Comparison of ENCODE assay signal across 1 cellular context in the genomic region with DNA sequence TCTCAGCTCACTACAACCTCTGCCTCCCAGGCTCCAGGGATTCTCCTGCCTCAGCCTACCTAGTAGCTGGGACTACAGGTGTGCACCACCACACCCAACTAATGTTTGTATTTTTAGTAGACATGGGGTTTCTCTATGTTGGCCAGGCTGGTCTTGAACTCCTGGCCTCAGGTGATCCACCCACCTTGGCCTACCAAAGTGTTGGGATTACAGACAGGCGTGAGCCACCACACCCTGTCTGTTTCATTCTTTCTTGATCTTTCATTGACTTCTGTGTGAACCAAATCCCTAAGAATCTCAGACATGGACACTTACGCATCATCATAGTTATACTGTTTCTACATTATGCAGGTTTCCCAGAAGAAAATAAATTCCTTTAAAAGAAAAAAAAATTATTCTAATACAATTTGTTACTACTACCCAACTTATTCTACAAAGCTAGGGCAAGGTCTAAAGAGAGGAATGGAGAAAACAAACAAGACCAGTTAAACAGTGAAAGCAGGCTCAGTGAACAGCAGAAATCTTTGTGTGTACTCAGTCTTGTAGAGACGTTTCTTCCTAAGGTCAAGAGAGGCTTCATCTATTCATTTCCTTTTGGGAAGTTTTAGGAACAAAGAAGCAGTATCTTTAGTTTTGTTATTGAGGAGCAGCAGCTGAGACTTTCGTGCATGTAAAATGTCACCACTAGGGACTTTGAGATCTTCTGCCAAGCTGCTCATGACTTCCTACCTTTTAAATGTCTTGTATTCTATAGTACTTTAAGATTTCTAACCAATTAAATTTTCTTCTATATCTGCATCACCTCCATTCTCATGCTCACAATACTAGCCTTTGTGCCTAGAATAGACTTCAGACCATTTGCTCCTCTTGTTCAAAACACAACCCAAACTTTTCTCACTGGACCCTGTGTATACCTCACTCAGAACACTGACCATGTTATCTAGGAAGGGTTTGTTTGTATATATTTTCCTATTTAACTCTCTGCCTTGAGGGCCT.
TF ChIP-seq lines count a peak whose summit lies in the region.

No MANE protein-coding gene starts in this region.

TF ChIP-seq in HepG2, 621 proteins besides CTCF, POLR2A, EP300 and RAD21 (continued from another document and continues in another):
- TF ChIP-seq ZMYM3 (CRISPR knock-in tag; IDR thresholded peaks at IDR 0.05) (peak; percentile 82), HMGA1 (CRISPR knock-in tag; conservative IDR thresholded peaks at IDR 0.05) (no peak), SYNCRIP (IDR thresholded peaks at IDR 0.05; ENCODE audit: insufficient read depth, low read depth, low read length) (no peak), SCMH1 (CRISPR knock-in tag; IDR thresholded peaks at IDR 0.05; ENCODE audit: borderline replicate concordance) (no peak), HDAC2 (CRISPR knock-in tag; IDR thresholded peaks at IDR 0.05) (0 out of 2 replicates have a peak, but pooled peaks have one; percentile 35), ZNF460 (CRISPR knock-in tag; IDR thresholded peaks at IDR 0.05; ENCODE audit: borderline replicate concordance) (peak; percentile 52; the same call in 1 of the 2 replicates), MBNL3 (CRISPR knock-in tag; conservative IDR thresholded peaks at IDR 0.05) (no peak), CHD4 (IDR thresholded peaks at IDR 0.05; ENCODE audit: borderline replicate concordance, low read length) (peak; percentile 24; the same call in 1 of the 2 replicates), IRF2 (CRISPR knock-in tag; IDR thresholded peaks at IDR 0.05) (0 out of 2 replicates have a peak, but pooled peaks have one; percentile 33), ZBTB1 (CRISPR knock-in tag; IDR thresholded peaks at IDR 0.05; ENCODE audit: borderline replicate concordance) (no peak), ZFP36 (IDR thresholded peaks at IDR 0.05; ENCODE audit: borderline replicate concordance, low read depth, low read length, partially characterized antibody) (no peak), ZNF484 (CRISPR knock-in tag; IDR thresholded peaks at IDR 0.05; ENCODE audit: borderline replicate concordance, low read depth) (no peak), BCL6 (CRISPR knock-in tag; IDR thresholded peaks at IDR 0.05) (peak; percentile 61), ZBTB38 (CRISPR knock-in tag; IDR thresholded peaks at IDR 0.05) (no peak), SOX5 (CRISPR knock-in tag; IDR thresholded peaks at IDR 0.05; ENCODE audit: borderline replicate concordance) (peak; percentile 42; the same call in 1 of the 2 replicates), ZNF282 (IDR thresholded peaks at IDR 0.05; ENCODE audit: partially characterized antibody) (no peak), ZFP1 (CRISPR knock-in tag; IDR thresholded peaks at IDR 0.05) (0 out of 2 replicates have a peak, but pooled peaks have one; percentile 17), POGK (CRISPR knock-in tag; conservative IDR thresholded peaks at IDR 0.05) (no peak), GATAD1 (CRISPR knock-in tag; IDR thresholded peaks at IDR 0.05) (no peak), ZNF644 (CRISPR knock-in tag; IDR thresholded peaks at IDR 0.05; ENCODE audit: low read depth) (peak; percentile 4; the same call in 1 of the 2 replicates), SIN3B (IDR thresholded peaks at IDR 0.05; ENCODE audit: low read length) (no peak), ZNF317 (CRISPR knock-in tag; IDR thresholded peaks at IDR 0.05) (no peak), ZNF335 (CRISPR knock-in tag; IDR thresholded peaks at IDR 0.05) (no peak), MEIS2 (CRISPR knock-in tag; IDR thresholded peaks at IDR 0.05) (no peak), PRPF4 (IDR thresholded peaks at IDR 0.05; ENCODE audit: low read depth, low read length, poor library complexity, severe bottlenecking) (peak; percentile 28), TCF7 (IDR thresholded peaks at IDR 0.05; ENCODE audit: low read depth) (0 out of 2 replicates have a peak, but pooled peaks have one; percentile 11), DPF2 (CRISPR knock-in tag; IDR thresholded peaks at IDR 0.05; ENCODE audit: borderline replicate concordance, low read depth) (peak; percentile 81), HOXA5 (CRISPR knock-in tag; IDR thresholded peaks at IDR 0.05) (no peak), ZNF468 (CRISPR knock-in tag; IDR thresholded peaks at IDR 0.05) (no peak), CENPX (CRISPR knock-in tag; IDR thresholded peaks at IDR 0.05) (no peak), ZNF451 (CRISPR knock-in tag; IDR thresholded peaks at IDR 0.05) (no peak), ZNF230 (CRISPR knock-in tag; IDR thresholded peaks at IDR 0.05) (no peak), NFYC (CRISPR knock-in tag; IDR thresholded peaks at IDR 0.05) (no peak), ZSCAN29 (CRISPR knock-in tag; conservative IDR thresholded peaks at IDR 0.05) (peak; percentile 59; the same call in 1 of the 2 replicates), ZMYM2 (CRISPR knock-in tag; IDR thresholded peaks at IDR 0.05) (peak; percentile 60; the same call in 1 of the 2 replicates), ZNF777 (CRISPR knock-in tag; IDR thresholded peaks at IDR 0.05) (no peak), ZNF761 (CRISPR knock-in tag; conservative IDR thresholded peaks at IDR 0.05) (0 out of 2 replicates have a peak, but pooled peaks have one; percentile 29), ADNP (CRISPR knock-in tag; IDR thresholded peaks at IDR 0.05) (peak; percentile 85), ZNF616 (CRISPR knock-in tag; IDR thresholded peaks at IDR 0.05; ENCODE audit: low read depth) (no peak), ZNF746 (CRISPR knock-in tag; IDR thresholded peaks at IDR 0.05) (no peak), RARA (CRISPR knock-in tag; IDR thresholded peaks at IDR 0.05) (peak; percentile 27; the same call in 1 of the 2 replicates), ZNF362 (CRISPR knock-in tag; IDR thresholded peaks at IDR 0.05; ENCODE audit: borderline replicate concordance) (peak; percentile 63; the same call in 1 of the 2 replicates)
- TF ChIP-seq, protein P1, sequence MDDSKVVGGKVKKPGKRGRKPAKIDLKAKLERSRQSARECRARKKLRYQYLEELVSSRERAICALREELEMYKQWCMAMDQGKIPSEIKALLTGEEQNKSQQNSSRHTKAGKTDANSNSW (CRISPR knock-in tag; IDR thresholded peaks at IDR 0.05; ENCODE audit: borderline replicate concordance): no peak
- TF ChIP-seq, protein P2, sequence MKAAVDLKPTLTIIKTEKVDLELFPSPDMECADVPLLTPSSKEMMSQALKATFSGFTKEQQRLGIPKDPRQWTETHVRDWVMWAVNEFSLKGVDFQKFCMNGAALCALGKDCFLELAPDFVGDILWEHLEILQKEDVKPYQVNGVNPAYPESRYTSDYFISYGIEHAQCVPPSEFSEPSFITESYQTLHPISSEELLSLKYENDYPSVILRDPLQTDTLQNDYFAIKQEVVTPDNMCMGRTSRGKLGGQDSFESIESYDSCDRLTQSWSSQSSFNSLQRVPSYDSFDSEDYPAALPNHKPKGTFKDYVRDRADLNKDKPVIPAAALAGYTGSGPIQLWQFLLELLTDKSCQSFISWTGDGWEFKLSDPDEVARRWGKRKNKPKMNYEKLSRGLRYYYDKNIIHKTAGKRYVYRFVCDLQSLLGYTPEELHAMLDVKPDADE (CRISPR knock-in tag; IDR thresholded peaks at IDR 0.05): no peak
- TF ChIP-seq, protein P3, sequence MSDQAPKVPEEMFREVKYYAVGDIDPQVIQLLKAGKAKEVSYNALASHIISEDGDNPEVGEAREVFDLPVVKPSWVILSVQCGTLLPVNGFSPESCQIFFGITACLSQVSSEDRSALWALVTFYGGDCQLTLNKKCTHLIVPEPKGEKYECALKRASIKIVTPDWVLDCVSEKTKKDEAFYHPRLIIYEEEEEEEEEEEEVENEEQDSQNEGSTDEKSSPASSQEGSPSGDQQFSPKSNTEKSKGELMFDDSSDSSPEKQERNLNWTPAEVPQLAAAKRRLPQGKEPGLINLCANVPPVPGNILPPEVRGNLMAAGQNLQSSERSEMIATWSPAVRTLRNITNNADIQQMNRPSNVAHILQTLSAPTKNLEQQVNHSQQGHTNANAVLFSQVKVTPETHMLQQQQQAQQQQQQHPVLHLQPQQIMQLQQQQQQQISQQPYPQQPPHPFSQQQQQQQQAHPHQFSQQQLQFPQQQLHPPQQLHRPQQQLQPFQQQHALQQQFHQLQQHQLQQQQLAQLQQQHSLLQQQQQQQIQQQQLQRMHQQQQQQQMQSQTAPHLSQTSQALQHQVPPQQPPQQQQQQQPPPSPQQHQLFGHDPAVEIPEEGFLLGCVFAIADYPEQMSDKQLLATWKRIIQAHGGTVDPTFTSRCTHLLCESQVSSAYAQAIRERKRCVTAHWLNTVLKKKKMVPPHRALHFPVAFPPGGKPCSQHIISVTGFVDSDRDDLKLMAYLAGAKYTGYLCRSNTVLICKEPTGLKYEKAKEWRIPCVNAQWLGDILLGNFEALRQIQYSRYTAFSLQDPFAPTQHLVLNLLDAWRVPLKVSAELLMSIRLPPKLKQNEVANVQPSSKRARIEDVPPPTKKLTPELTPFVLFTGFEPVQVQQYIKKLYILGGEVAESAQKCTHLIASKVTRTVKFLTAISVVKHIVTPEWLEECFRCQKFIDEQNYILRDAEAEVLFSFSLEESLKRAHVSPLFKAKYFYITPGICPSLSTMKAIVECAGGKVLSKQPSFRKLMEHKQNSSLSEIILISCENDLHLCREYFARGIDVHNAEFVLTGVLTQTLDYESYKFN (CRISPR knock-in tag; conservative IDR thresholded peaks at IDR 0.05): peak; percentile 88
- TF ChIP-seq, protein P4, sequence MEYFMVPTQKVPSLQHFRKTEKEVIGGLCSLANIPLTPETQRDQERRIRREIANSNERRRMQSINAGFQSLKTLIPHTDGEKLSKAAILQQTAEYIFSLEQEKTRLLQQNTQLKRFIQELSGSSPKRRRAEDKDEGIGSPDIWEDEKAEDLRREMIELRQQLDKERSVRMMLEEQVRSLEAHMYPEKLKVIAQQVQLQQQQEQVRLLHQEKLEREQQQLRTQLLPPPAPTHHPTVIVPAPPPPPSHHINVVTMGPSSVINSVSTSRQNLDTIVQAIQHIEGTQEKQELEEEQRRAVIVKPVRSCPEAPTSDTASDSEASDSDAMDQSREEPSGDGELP (IDR thresholded peaks at IDR 0.05; ENCODE audit: borderline replicate concordance, low read depth): peak; percentile 42; the same call in 1 of the 2 replicates
- TF ChIP-seq, protein P5, sequence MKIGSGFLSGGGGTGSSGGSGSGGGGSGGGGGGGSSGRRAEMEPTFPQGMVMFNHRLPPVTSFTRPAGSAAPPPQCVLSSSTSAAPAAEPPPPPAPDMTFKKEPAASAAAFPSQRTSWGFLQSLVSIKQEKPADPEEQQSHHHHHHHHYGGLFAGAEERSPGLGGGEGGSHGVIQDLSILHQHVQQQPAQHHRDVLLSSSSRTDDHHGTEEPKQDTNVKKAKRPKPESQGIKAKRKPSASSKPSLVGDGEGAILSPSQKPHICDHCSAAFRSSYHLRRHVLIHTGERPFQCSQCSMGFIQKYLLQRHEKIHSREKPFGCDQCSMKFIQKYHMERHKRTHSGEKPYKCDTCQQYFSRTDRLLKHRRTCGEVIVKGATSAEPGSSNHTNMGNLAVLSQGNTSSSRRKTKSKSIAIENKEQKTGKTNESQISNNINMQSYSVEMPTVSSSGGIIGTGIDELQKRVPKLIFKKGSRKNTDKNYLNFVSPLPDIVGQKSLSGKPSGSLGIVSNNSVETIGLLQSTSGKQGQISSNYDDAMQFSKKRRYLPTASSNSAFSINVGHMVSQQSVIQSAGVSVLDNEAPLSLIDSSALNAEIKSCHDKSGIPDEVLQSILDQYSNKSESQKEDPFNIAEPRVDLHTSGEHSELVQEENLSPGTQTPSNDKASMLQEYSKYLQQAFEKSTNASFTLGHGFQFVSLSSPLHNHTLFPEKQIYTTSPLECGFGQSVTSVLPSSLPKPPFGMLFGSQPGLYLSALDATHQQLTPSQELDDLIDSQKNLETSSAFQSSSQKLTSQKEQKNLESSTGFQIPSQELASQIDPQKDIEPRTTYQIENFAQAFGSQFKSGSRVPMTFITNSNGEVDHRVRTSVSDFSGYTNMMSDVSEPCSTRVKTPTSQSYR (CRISPR knock-in tag; IDR thresholded peaks at IDR 0.05; ENCODE audit: borderline replicate concordance): no peak
- TF ChIP-seq, protein P6, sequence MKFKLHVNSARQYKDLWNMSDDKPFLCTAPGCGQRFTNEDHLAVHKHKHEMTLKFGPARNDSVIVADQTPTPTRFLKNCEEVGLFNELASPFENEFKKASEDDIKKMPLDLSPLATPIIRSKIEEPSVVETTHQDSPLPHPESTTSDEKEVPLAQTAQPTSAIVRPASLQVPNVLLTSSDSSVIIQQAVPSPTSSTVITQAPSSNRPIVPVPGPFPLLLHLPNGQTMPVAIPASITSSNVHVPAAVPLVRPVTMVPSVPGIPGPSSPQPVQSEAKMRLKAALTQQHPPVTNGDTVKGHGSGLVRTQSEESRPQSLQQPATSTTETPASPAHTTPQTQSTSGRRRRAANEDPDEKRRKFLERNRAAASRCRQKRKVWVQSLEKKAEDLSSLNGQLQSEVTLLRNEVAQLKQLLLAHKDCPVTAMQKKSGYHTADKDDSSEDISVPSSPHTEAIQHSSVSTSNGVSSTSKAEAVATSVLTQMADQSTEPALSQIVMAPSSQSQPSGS (CRISPR knock-in tag; IDR thresholded peaks at IDR 0.05): 0 out of 2 replicates have a peak, but pooled peaks have one; percentile 14
- TF ChIP-seq, protein P7, sequence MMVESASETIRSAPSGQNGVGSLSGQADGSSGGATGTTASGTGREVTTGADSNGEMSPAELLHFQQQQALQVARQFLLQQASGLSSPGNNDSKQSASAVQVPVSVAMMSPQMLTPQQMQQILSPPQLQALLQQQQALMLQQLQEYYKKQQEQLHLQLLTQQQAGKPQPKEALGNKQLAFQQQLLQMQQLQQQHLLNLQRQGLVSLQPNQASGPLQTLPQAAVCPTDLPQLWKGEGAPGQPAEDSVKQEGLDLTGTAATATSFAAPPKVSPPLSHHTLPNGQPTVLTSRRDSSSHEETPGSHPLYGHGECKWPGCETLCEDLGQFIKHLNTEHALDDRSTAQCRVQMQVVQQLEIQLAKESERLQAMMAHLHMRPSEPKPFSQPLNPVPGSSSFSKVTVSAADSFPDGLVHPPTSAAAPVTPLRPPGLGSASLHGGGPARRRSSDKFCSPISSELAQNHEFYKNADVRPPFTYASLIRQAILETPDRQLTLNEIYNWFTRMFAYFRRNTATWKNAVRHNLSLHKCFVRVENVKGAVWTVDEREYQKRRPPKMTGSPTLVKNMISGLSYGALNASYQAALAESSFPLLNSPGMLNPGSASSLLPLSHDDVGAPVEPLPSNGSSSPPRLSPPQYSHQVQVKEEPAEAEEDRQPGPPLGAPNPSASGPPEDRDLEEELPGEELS (CRISPR knock-in tag; IDR thresholded peaks at IDR 0.05): peak; percentile 11; the same call in 1 of the 2 replicates
